ENCODE assay signal across 16 cellular contexts in genomic region chr11:71207563-71207962, GRCh38. TPM values are rescaled to one million over a fixed set of nuclear protein-coding genes. Genes with fewer than 3 reads are reported as not detected.
"Had no signal": no experiment of that assay in that cellular context is flagged by ENCODE, and none has a peak within 500 bp of the region (broad histone marks: within the 10 kb centered on the region; RNA-seq: fewer than 3 reads in every experiment).

No MANE protein-coding gene starts in this region.

- H3K4me1 Mint-ChIP-seq: activated CD4-positive, alpha-beta T cell treated with anti-CD3 and anti-CD28 coated beads, Interleukin-2, amount 10 ng/mL, durations not matched to agents 7 days and 5 days; central memory CD8-positive, alpha-beta T cell; naive thymus-derived CD4-positive, alpha-beta T cell had no signal

- H3K9me3 ChIP-seq: adrenal gland, psoas muscle, stomach, thoracic aorta, uterus had no signal

- H3K36me3 ChIP-seq: adrenal gland, thoracic aorta, uterus had no signal

- H3K27me3 ChIP-seq: adrenal gland, stomach had no signal

- DNase-seq: activated CD4-positive, alpha-beta T cell treated with anti-CD3 and anti-CD28 coated beads, Interleukin-2, amount 10 ng/mL, durations not matched to agents 7 days and 5 days; activated CD4-positive, CD25-positive, alpha-beta regulatory T cell; activated CD8-positive, alpha-beta memory T cell treated with anti-CD3 and anti-CD28 coated beads for 24 hours; activated naive CD4-positive, alpha-beta T cell treated with anti-CD3 and anti-CD28 coated beads, Interleukin-2, amount 50 U/mL, for 16 hours; naive thymus-derived CD4-positive, alpha-beta T cell; occipital lobe; stimulated activated CD4-positive, alpha-beta T cell treated with anti-CD3 and anti-CD28 coated beads, Interleukin-15, amount 100 ng/mL, for 24 hours; stimulated activated CD4-positive, alpha-beta T cell treated with anti-CD3 and anti-CD28 coated beads, Interleukin-4, amount 100 ng/mL, for 24 hours; stomach; T-helper 1 cell; uterus had no signal

- H3K4me1 ChIP-seq: adrenal gland, psoas muscle, uterus had no signal

- H3K27ac Mint-ChIP-seq: activated CD4-positive, alpha-beta T cell treated with anti-CD3 and anti-CD28 coated beads, Interleukin-2, amount 10 ng/mL, durations not matched to agents 7 days and 5 days; dendritic cell treated with granulocyte-macrophage colony-stimulating factor and Interleukin-4, amounts not matched to agents 40 ng/mL and 50 ng/mL, for 4 days; naive thymus-derived CD4-positive, alpha-beta T cell had no signal

- H3K36me3 Mint-ChIP-seq: naive thymus-derived CD4-positive, alpha-beta T cell had no signal

- ATAC-seq: naive thymus-derived CD4-positive, alpha-beta T cell; psoas muscle had no signal

- H3K4me3 Mint-ChIP-seq: activated CD4-positive, alpha-beta T cell treated with anti-CD3 and anti-CD28 coated beads, Interleukin-2, amount 10 ng/mL, durations not matched to agents 7 days and 5 days; central memory CD8-positive, alpha-beta T cell; dendritic cell treated with granulocyte-macrophage colony-stimulating factor and Interleukin-4, amounts not matched to agents 40 ng/mL and 50 ng/mL, for 4 days; naive thymus-derived CD4-positive, alpha-beta T cell had no signal

- H3K27ac ChIP-seq: adrenal gland, psoas muscle, stomach, thoracic aorta, uterus had no signal

- H3K9me3 Mint-ChIP-seq: activated CD4-positive, alpha-beta T cell treated with anti-CD3 and anti-CD28 coated beads, Interleukin-2, amount 10 ng/mL, durations not matched to agents 7 days and 5 days; central memory CD8-positive, alpha-beta T cell; dendritic cell treated with granulocyte-macrophage colony-stimulating factor and Interleukin-4, amounts not matched to agents 40 ng/mL and 50 ng/mL, for 4 days had no signal

- H3K27me3 Mint-ChIP-seq: activated CD4-positive, alpha-beta T cell treated with anti-CD3 and anti-CD28 coated beads, Interleukin-2, amount 10 ng/mL, durations not matched to agents 7 days and 5 days had no signal

- H3K4me3 ChIP-seq: adrenal gland, psoas muscle, stomach, thoracic aorta, uterus had no signal

RNA-seq across cellular contexts. Expression of gene SHANK2, which starts 44.8 kb away (rescaled TPM):
- total RNA-seq: activated CD4-positive, alpha-beta T cell treated with anti-CD3 and anti-CD28 coated beads, Interleukin-2, amount 10 ng/mL, durations not matched to agents 7 days and 5 days had no signal
